ENCODE assay signal across 32 cellular contexts in the genomic region with DNA sequence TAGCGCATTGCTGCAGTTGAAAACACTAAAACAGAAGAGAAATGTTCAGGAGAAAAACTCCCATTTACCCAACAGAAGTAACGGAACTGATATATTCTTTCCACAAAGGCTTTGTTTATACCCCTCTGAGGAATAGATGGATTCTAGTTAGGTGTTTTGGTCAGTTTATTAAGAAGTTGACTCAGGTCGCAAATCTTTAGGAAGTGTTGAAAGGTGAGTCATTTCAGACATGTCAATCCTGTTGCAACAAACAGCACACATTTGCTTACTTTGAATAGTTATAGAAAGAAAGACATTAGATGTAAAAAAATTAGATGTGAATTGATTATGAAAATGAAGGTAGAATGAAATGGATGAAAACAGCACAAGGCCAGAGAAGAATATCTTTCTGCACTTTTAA.
A peak's percentile ranks its signal among the peaks of the same experiment; 100 is the strongest.
DNase-seq lines count a peak whose midpoint lies in the region; ATAC-seq, FAIRE-seq and TF ChIP-seq lines count a peak whose summit lies in the region.
"Had no signal": no experiment of that assay in that cellular context is flagged by ENCODE, and none has a peak within 500 bp of the region (broad histone marks: within the 10 kb centered on the region; RNA-seq: fewer than 3 reads in every experiment).

No MANE protein-coding gene starts in this region.

- H3K4me3 Mint-ChIP-seq in MCF 10A (ENCODE audit: unreplicated experiment) (no peak overlapping the region), endothelial cell (ENCODE audit: unreplicated experiment) (no peak overlapping the region)
- H3K4me3 Mint-ChIP-seq in activated T-cell treated with anti-CD3 and anti-CD28 coated beads, Interleukin-2, amount 50 U/mL, for 24 hours = no peak overlapping the region
- H3K4me3 Mint-ChIP-seq: activated CD4-positive, alpha-beta T cell treated with anti-CD3 and anti-CD28 coated beads for 36 hours; activated CD8-positive, alpha-beta T cell treated with anti-CD3 and anti-CD28 coated beads, Interleukin-2, amount 10 ng/mL, durations not matched to agents 7 days and 5 days; activated naive CD8-positive, alpha-beta T cell treated with anti-CD3 and anti-CD28 coated beads, Interleukin-2, amount 10 ng/mL, durations not matched to agents 7 days and 5 days; CD8-positive, alpha-beta T cell; memory B cell; neural crest cell; stimulated activated naive B cell treated with anti-CD40 and anti-IgM and Interleukin-4, amounts not matched to agents 10 μg/mL and 1 μg/mL and 100 μg/mL, for 72 hours had no signal

- H3K4me3 ChIP-seq in breast epithelium (no peak overlapping the region), keratinocyte (ENCODE audit: control insufficient read depth in 2 of 3, extremely low read depth in 1 of 3, insufficient read depth in 2 of 3, low read depth in 1 of 3, low read length in 3 of 3) (no peak overlapping the region), PC-9 (no peak overlapping the region)
- H3K4me3 ChIP-seq: dorsolateral prefrontal cortex, MG63, suprapubic skin, upper lobe of right lung had no signal

- CTCF ChIA-PET in MCF 10A (lab: Yijun Ruan, JAX) (interaction anchor here (0.6 kb wide), 1 partner anchor 300 kb away, joined by 3 read pairs; no protein-coding TSS in a partner anchor), PC-9 (lab: Charles Lee) (no interaction called here)

- H3K27me3 Mint-ChIP-seq in MCF 10A (ENCODE audit: insufficient read depth, unreplicated experiment) (no peaks in the 10 kb centered on the region), endothelial cell (ENCODE audit: unreplicated experiment) (no peaks in the 10 kb centered on the region)
- no peaks in the 10 kb centered on the region for H3K27me3 Mint-ChIP-seq in activated T-cell treated with anti-CD3 and anti-CD28 coated beads, Interleukin-2, amount 50 U/mL, for 24 hours
- H3K27me3 Mint-ChIP-seq: activated CD4-positive, alpha-beta T cell treated with anti-CD3 and anti-CD28 coated beads for 36 hours; activated naive CD8-positive, alpha-beta T cell treated with anti-CD3 and anti-CD28 coated beads, Interleukin-2, amount 10 ng/mL, durations not matched to agents 7 days and 5 days; memory B cell; stimulated activated naive B cell treated with anti-CD40 and anti-IgM and Interleukin-4, amounts not matched to agents 10 μg/mL and 1 μg/mL and 100 μg/mL, for 72 hours had no signal

- peak; percentile 74 for FAIRE-seq in keratinocyte (lab: Jason Lieb, UNC)
- FAIRE-seq: astrocyte had no signal

- no peaks in the 10 kb centered on the region for H3F3A ChIP-seq in PC-9 (ENCODE audit: insufficient read depth, low read depth)

- ATAC-seq in HG03460 (IDR thresholded peaks at IDR 0.05; ENCODE audit: unreplicated experiment) = no peak
- ATAC-seq: activated CD4-positive, alpha-beta T cell treated with anti-CD3 and anti-CD28 coated beads for 36 hours; activated CD8-positive, alpha-beta T cell treated with anti-CD3 and anti-CD28 coated beads, Interleukin-2, amount 10 ng/mL, durations not matched to agents 7 days and 5 days; CD8-positive, alpha-beta T cell; right cardiac atrium; stimulated activated naive B cell treated with anti-CD40 and anti-IgM and Interleukin-4, amounts not matched to agents 10 μg/mL and 1 μg/mL and 100 μg/mL, for 72 hours; upper lobe of right lung had no signal

- no peaks in the 10 kb centered on the region for H3K9me3 Mint-ChIP-seq in MCF 10A (ENCODE audit: unreplicated experiment)
- H3K9me3 Mint-ChIP-seq in endothelial cell (ENCODE audit: unreplicated experiment) = no peaks in the 10 kb centered on the region
- peaks cover 13% of the 10 kb centered on the region for H3K9me3 Mint-ChIP-seq in activated T-cell treated with anti-CD3 and anti-CD28 coated beads, Interleukin-2, amount 50 U/mL, for 24 hours
- H3K9me3 Mint-ChIP-seq: activated naive CD8-positive, alpha-beta T cell treated with anti-CD3 and anti-CD28 coated beads, Interleukin-2, amount 10 ng/mL, durations not matched to agents 7 days and 5 days had no signal

- no peaks in the 10 kb centered on the region for H4K20me1 ChIP-seq in keratinocyte (ENCODE audit: control insufficient read depth, extremely low read depth, insufficient read depth, low read length)
- no peaks in the 10 kb centered on the region for H4K20me1 ChIP-seq in PC-9 (ENCODE audit: insufficient read depth)

- H3K4me2 ChIP-seq in keratinocyte (ENCODE audit: control insufficient read depth, extremely low read depth, insufficient read depth, low read depth, low read length) (no peak overlapping the region), PC-9 (no peak overlapping the region)
- H3K4me2 ChIP-seq: SK-N-SH had no signal

- H3K4me1 ChIP-seq in breast epithelium (no peaks in the 10 kb centered on the region), keratinocyte (ENCODE audit: control insufficient read depth, extremely low read depth, insufficient read depth, low read length) (no peaks in the 10 kb centered on the region), PC-9 (replicated peaks; ENCODE audit: insufficient read depth) (no peaks in the 10 kb centered on the region)
- H3K4me1 ChIP-seq: upper lobe of right lung had no signal

- no peaks in the 10 kb centered on the region for H3K9me1 ChIP-seq in keratinocyte (ENCODE audit: control insufficient read depth, extremely low read depth, insufficient read depth, low read length)

- H3K9me2 ChIP-seq in PC-9 (ENCODE audit: insufficient read depth) = no peaks in the 10 kb centered on the region
- H3K9me2 ChIP-seq: SK-N-SH had no signal

- TF ChIP-seq POLR2A in breast epithelium (IDR thresholded peaks at IDR 0.05) = no peak

- H3K9ac ChIP-seq in keratinocyte (ENCODE audit: control insufficient read depth, extremely low read depth, insufficient read depth, low read length) = no peak overlapping the region
- H3K9ac ChIP-seq: SK-N-SH had no signal

- H3K36me3 ChIP-seq in breast epithelium (no peaks in the 10 kb centered on the region), keratinocyte (ENCODE audit: control insufficient read depth in 2 of 2, extremely low read depth in 1 of 2, insufficient read depth in 2 of 2, low read length in 2 of 2) (no peaks in the 10 kb centered on the region), PC-9 (ENCODE audit: low read depth) (no peaks in the 10 kb centered on the region)
- H3K36me3 ChIP-seq: MG63, suprapubic skin, upper lobe of right lung had no signal

- H3K27ac Mint-ChIP-seq in MCF 10A (ENCODE audit: low read depth, unreplicated experiment) (no peak overlapping the region), endothelial cell (ENCODE audit: unreplicated experiment) (no peak overlapping the region)
- no peak overlapping the region for H3K27ac Mint-ChIP-seq in activated T-cell treated with anti-CD3 and anti-CD28 coated beads, Interleukin-2, amount 50 U/mL, for 24 hours
- H3K27ac Mint-ChIP-seq: activated CD4-positive, alpha-beta T cell treated with anti-CD3 and anti-CD28 coated beads for 36 hours; activated CD8-positive, alpha-beta T cell treated with anti-CD3 and anti-CD28 coated beads, Interleukin-2, amount 10 ng/mL, durations not matched to agents 7 days and 5 days; activated naive CD8-positive, alpha-beta T cell treated with anti-CD3 and anti-CD28 coated beads, Interleukin-2, amount 10 ng/mL, durations not matched to agents 7 days and 5 days; CD8-positive, alpha-beta T cell; memory B cell; stimulated activated naive B cell treated with anti-CD40 and anti-IgM and Interleukin-4, amounts not matched to agents 10 μg/mL and 1 μg/mL and 100 μg/mL, for 72 hours had no signal

- H2AFZ ChIP-seq in keratinocyte (ENCODE audit: control insufficient read depth, low read length) (no peak overlapping the region), PC-9 (no peak overlapping the region)

- H3K79me2 ChIP-seq in keratinocyte (ENCODE audit: control insufficient read depth, insufficient read depth, low read length) (no peaks in the 10 kb centered on the region), PC-9 (ENCODE audit: low read depth) (no peaks in the 10 kb centered on the region)

- H3K27ac ChIP-seq in breast epithelium = no peak overlapping the region
- H3K27ac ChIP-seq in keratinocyte (ENCODE audit: control insufficient read depth, insufficient read depth, low read length) = no peak overlapping the region
- no peak overlapping the region for H3K27ac ChIP-seq in PC-9
- H3K27ac ChIP-seq: dorsolateral prefrontal cortex, suprapubic skin, upper lobe of right lung had no signal

- dilution Hi-C loops in keratinocyte (cut with MboI; ENCODE audit: extremely low pct_ligation_motif_present, low sequenced_read_pairs) = no loop called here

- POLR2A ChIA-PET in MCF 10A (lab: Yijun Ruan, JAX) = interaction anchor here (0.6 kb wide), 1 partner anchor 8 kb away, joined by 3 read pairs; no protein-coding TSS in a partner anchor
- POLR2A ChIA-PET in PC-9 (lab: Charles Lee; ENCODE audit: unreplicated experiment) = no interaction called here

- H3K27me3 ChIP-seq in breast epithelium = no peaks in the 10 kb centered on the region
- no peaks in the 10 kb centered on the region for H3K27me3 ChIP-seq in keratinocyte (ENCODE audit: control insufficient read depth, extremely low read depth, insufficient read depth, low read length)
- H3K27me3 ChIP-seq in PC-9 (ENCODE audit: insufficient read depth, low read depth) = no peaks in the 10 kb centered on the region
- H3K27me3 ChIP-seq: MG63, suprapubic skin, upper lobe of right lung had no signal

- no TSS peak for BruUV-seq in MCF 10A (replicated peaks; lab: Mats Ljungman, UMichigan)
- BruUV-seq in PC-9 (replicated peaks; lab: Mats Ljungman, UMichigan) = no TSS peak

- intact Hi-C loops in MCF 10A (cut with micrococcal nuclease) = loop anchor here (10.0 kb wide), 1 partner anchor 224 kb away; no protein-coding TSS in a partner anchor
- intact Hi-C loops in breast epithelium (cut with DNase I; ENCODE audit: low total_unique reads) = loop anchor here (2.0 kb wide), 1 partner anchor 16 kb away; no protein-coding TSS in a partner anchor
- intact Hi-C loops in PC-9 (cut with micrococcal nuclease; ENCODE audit: unreplicated experiment) = loop anchor here (10.0 kb wide), 1 partner anchor 346 kb away; no protein-coding TSS in a partner anchor

- peak; percentile 29 for DNase-seq in MCF 10A (ENCODE audit: unreplicated experiment)
- no peak for DNase-seq in breast epithelium (ENCODE audit: low spot score in 2 of 2)
- peak; percentile 9 for DNase-seq in astrocyte of the hippocampus (ENCODE audit: low read depth, low spot score)
- DNase-seq in keratinocyte (ENCODE audit: low read depth, low spot score) = no peak
- DNase-seq in endothelial cell (ENCODE audit: low spot score) = no peak
- no peak for DNase-seq in activated T-cell treated with anti-CD3 and anti-CD28 coated beads, Interleukin-2, amount 50 U/mL, for 24 hours
- no peak for DNase-seq in PC-9
- DNase-seq: 8988T; activated CD4-positive, alpha-beta T cell treated with anti-CD3 and anti-CD28 coated beads for 36 hours; activated CD8-positive, alpha-beta T cell treated with anti-CD3 and anti-CD28 coated beads, Interleukin-2, amount 10 ng/mL, durations not matched to agents 7 days and 5 days; activated gamma-delta T cell; activated naive CD8-positive, alpha-beta T cell treated with anti-CD3 and anti-CD28 coated beads, Interleukin-2, amount 10 ng/mL, durations not matched to agents 7 days and 5 days; activated T-cell treated with anti-CD3 and anti-CD28 coated beads for 4 hours; CD8-positive, alpha-beta T cell; dorsolateral prefrontal cortex; GDM1; GOT3; MG63; NCI-H2029; NCI-H526 treated with DMSO at 0.1 percent for 48 hours; right cardiac atrium; SK-N-SH; stimulated activated CD4-positive, alpha-beta T cell treated with anti-CD3 and anti-CD28 coated beads, Interleukin-12 subunit alpha, Interleukin-12 subunit beta, amount 100 ng/mL, for 4 hours; stimulated activated CD4-positive, alpha-beta T cell treated with anti-CD3 and anti-CD28 coated beads, Interleukin-4, amount 100 ng/mL, for 4 hours; stimulated activated naive B cell treated with anti-CD40 and anti-IgM and Interleukin-4, amounts not matched to agents 10 μg/mL and 1 μg/mL and 100 μg/mL, for 72 hours; T-helper 2 cell; upper lobe of right lung had no signal

- H3K4me1 Mint-ChIP-seq in MCF 10A (ENCODE audit: insufficient read depth, unreplicated experiment) = peaks cover 10% of the 10 kb centered on the region
- no peaks in the 10 kb centered on the region for H3K4me1 Mint-ChIP-seq in endothelial cell (ENCODE audit: unreplicated experiment)
- H3K4me1 Mint-ChIP-seq in activated T-cell treated with anti-CD3 and anti-CD28 coated beads, Interleukin-2, amount 50 U/mL, for 24 hours (ENCODE audit: low read depth) = no peaks in the 10 kb centered on the region
- H3K4me1 Mint-ChIP-seq: activated CD4-positive, alpha-beta T cell treated with anti-CD3 and anti-CD28 coated beads for 36 hours; activated naive CD8-positive, alpha-beta T cell treated with anti-CD3 and anti-CD28 coated beads, Interleukin-2, amount 10 ng/mL, durations not matched to agents 7 days and 5 days; memory B cell; stimulated activated naive B cell treated with anti-CD40 and anti-IgM and Interleukin-4, amounts not matched to agents 10 μg/mL and 1 μg/mL and 100 μg/mL, for 72 hours had no signal

- no peak for TF ChIP-seq CTCF in MCF 10A (IDR thresholded peaks at IDR 0.05; ENCODE audit: unreplicated experiment)
- TF ChIP-seq CTCF in breast epithelium (IDR thresholded peaks at IDR 0.05) = no peak
- no peak for TF ChIP-seq CTCF in keratinocyte (optimal IDR thresholded peaks at IDR 0.05 in 1 of 3, IDR thresholded peaks at IDR 0.05 in 1 of 3, conservative IDR thresholded peaks at IDR 0.05 in 1 of 3; ENCODE audit: extremely low read depth in 1 of 3, insufficient read depth in 2 of 3, low read length in 3 of 3)
- TF ChIP-seq CTCF in endothelial cell (IDR thresholded peaks at IDR 0.05; ENCODE audit: unreplicated experiment) = no peak
- TF ChIP-seq CTCF in PC-9 (conservative IDR thresholded peaks at IDR 0.05) = no peak

- no peaks in the 10 kb centered on the region for H3K9me3 ChIP-seq in breast epithelium
- H3K9me3 ChIP-seq in keratinocyte (ENCODE audit: control insufficient read depth, low read depth, low read length) = no peaks in the 10 kb centered on the region
- H3K9me3 ChIP-seq in PC-9 (ENCODE audit: insufficient read depth, low read depth) = no peaks in the 10 kb centered on the region
- H3K9me3 ChIP-seq: SK-N-SH, suprapubic skin, upper lobe of right lung had no signal

- H3K36me3 Mint-ChIP-seq in MCF 10A (ENCODE audit: insufficient read depth, unreplicated experiment) = no peaks in the 10 kb centered on the region
- H3K36me3 Mint-ChIP-seq in endothelial cell (ENCODE audit: low read depth, unreplicated experiment) = no peaks in the 10 kb centered on the region
- H3K36me3 Mint-ChIP-seq in activated T-cell treated with anti-CD3 and anti-CD28 coated beads, Interleukin-2, amount 50 U/mL, for 24 hours (ENCODE audit: low read depth) = no peaks in the 10 kb centered on the region
- H3K36me3 Mint-ChIP-seq: activated naive CD8-positive, alpha-beta T cell treated with anti-CD3 and anti-CD28 coated beads, Interleukin-2, amount 10 ng/mL, durations not matched to agents 7 days and 5 days; CD8-positive, alpha-beta T cell; memory B cell; stimulated activated naive B cell treated with anti-CD40 and anti-IgM and Interleukin-4, amounts not matched to agents 10 μg/mL and 1 μg/mL and 100 μg/mL, for 72 hours had no signal

Comparison
In these comparisons a context has a peak if more than half of its experiments do, and no peak if none do; other contexts are left out.
1. DNase-seq: peak in MCF 10A (single experiment) and astrocyte of the hippocampus (single experiment); none in breast epithelium (0 of 2), keratinocyte (single experiment), endothelial cell (single experiment), activated T-cell treated with anti-CD3 and anti-CD28 coated beads, Interleukin-2, amount 50 U/mL, for 24 hours (single experiment) and PC-9 (0 of 2).